Comparison of ENCODE assay signal across 11 cellular contexts in genomic region chr2:85886141-85886540, GRCh38. TPM values are rescaled to one million over a fixed set of nuclear protein-coding genes. Genes with fewer than 3 reads are reported as not detected.
A peak's percentile ranks its signal among the peaks of the same experiment; 100 is the strongest.
DNase-seq lines count a peak whose midpoint lies in the region; ATAC-seq, FAIRE-seq and TF ChIP-seq lines count a peak whose summit lies in the region.
"Had no signal": no experiment of that assay in that cellular context is flagged by ENCODE, and none has a peak within 500 bp of the region (broad histone marks: within the 10 kb centered on the region; RNA-seq: fewer than 3 reads in every experiment).

No MANE protein-coding gene starts in this region.

- TF ChIP-seq CTCF in AG04449 (IDR thresholded peaks at IDR 0.05; ENCODE audit: insufficient read depth, low read length, missing control alignments) (no peak), PC-3 (conservative IDR thresholded peaks at IDR 0.05; ENCODE audit: low read depth, low read length) (no peak), endothelial cell (IDR thresholded peaks at IDR 0.05; ENCODE audit: unreplicated experiment) (no peak), osteoblast (IDR thresholded peaks at IDR 0.05; ENCODE audit: extremely low read depth, low read depth, low read length) (no peak)

- H2AFZ ChIP-seq in PC-3 (ENCODE audit: low read length) (no peak overlapping the region), osteoblast (ENCODE audit: low read length) (no peak overlapping the region)

- no peak for FAIRE-seq in frontal cortex (lab: Jason Lieb, UNC)

- H3K79me2 ChIP-seq in PC-3 (ENCODE audit: low read length) (no peaks in the 10 kb centered on the region), osteoblast (ENCODE audit: insufficient read depth, low read length) (peaks cover 33% of the 10 kb centered on the region)

- H3K4me1 ChIP-seq in PC-3 (ENCODE audit: insufficient read depth, low read length): peaks cover 25% of the 10 kb centered on the region
- peaks cover 38% of the 10 kb centered on the region for H3K4me1 ChIP-seq in osteoblast (ENCODE audit: insufficient read depth, low read length)

- no peak for ATAC-seq in PC-3
- ATAC-seq: WTC11 had no signal

- H3K9ac ChIP-seq in PC-3 (ENCODE audit: low read length): no peak overlapping the region

- H3K36me3 Mint-ChIP-seq in endothelial cell (ENCODE audit: low read depth, unreplicated experiment): peaks cover 41% of the 10 kb centered on the region

- peak overlapping the region; percentile 64 for H3K4me3 ChIP-seq in AG04449 (ENCODE audit: low read depth, low read length)
- no peak overlapping the region for H3K4me3 ChIP-seq in PC-3 (ENCODE audit: low read length)
- no peak overlapping the region for H3K4me3 ChIP-seq in osteoblast (ENCODE audit: insufficient read depth, low read length)

- H3K9me3 Mint-ChIP-seq in endothelial cell (ENCODE audit: unreplicated experiment): peaks cover 5% of the 10 kb centered on the region

- no peaks in the 10 kb centered on the region for H3K36me3 ChIP-seq in PC-3 (ENCODE audit: low read depth, low read length)
- H3K36me3 ChIP-seq in osteoblast (ENCODE audit: insufficient read depth, low read length): no peaks in the 10 kb centered on the region
- H3K36me3 ChIP-seq: right atrium auricular region had no signal

- H3K27me3 ChIP-seq in PC-3 (ENCODE audit: low read length) (no peaks in the 10 kb centered on the region), osteoblast (ENCODE audit: insufficient read depth, low read length) (no peaks in the 10 kb centered on the region)
- H3K27me3 ChIP-seq: right atrium auricular region had no signal

- POLR2A ChIA-PET in AG04449 (lab: Yijun Ruan, JAX) (interaction anchor here (0.6 to 1.5 kb wide), 7 partner anchors 16 to 150 kb away, joined by 3 to 7 read pairs (median 4); no protein-coding TSS in a partner anchor), PC-3 (lab: Charles Lee; ENCODE audit: unreplicated experiment) (no interaction called here)

- BruUV-seq in PC-3 (replicated peaks; lab: Mats Ljungman, UMichigan): no TSS peak

- H3K4me1 Mint-ChIP-seq in endothelial cell (ENCODE audit: unreplicated experiment): peaks cover 53% of the 10 kb centered on the region

- peaks cover 4% of the 10 kb centered on the region for H3K27me3 Mint-ChIP-seq in endothelial cell (ENCODE audit: unreplicated experiment)

- H3K27ac ChIP-seq in PC-3 (ENCODE audit: low read length) (no peak overlapping the region), osteoblast (ENCODE audit: low read depth, low read length) (peak overlapping the region; percentile 80)
- H3K27ac ChIP-seq: epithelial cell of prostate had no signal

- CTCF ChIA-PET in AG04449 (lab: Yijun Ruan, JAX) (interaction anchor here (0.7 to 7.9 kb wide), 12 partner anchors 12 to 228 kb away, joined by 3 to 100 read pairs (median 5); no protein-coding TSS in a partner anchor), PC-3 (lab: Charles Lee) (interaction anchor here (1.7 kb wide), 1 partner anchor 59 kb away, joined by 9 read pairs; no protein-coding TSS in a partner anchor)

- H3K4me3 Mint-ChIP-seq in endothelial cell (ENCODE audit: unreplicated experiment): peak overlapping the region; percentile 59
- H3K4me3 Mint-ChIP-seq: WTC11 had no signal

- no peaks in the 10 kb centered on the region for H3K9me3 ChIP-seq in PC-3 (ENCODE audit: low read length)
- H3K9me3 ChIP-seq in osteoblast (ENCODE audit: low read depth, low read length): no peaks in the 10 kb centered on the region
- H3K9me3 ChIP-seq: right atrium auricular region had no signal

- no peak overlapping the region for H3K27ac Mint-ChIP-seq in endothelial cell (ENCODE audit: unreplicated experiment)
- H3K27ac Mint-ChIP-seq: WTC11 had no signal

- H3K9me2 ChIP-seq in PC-3 (replicated peaks; ENCODE audit: low read length): no peaks in the 10 kb centered on the region

- no peaks in the 10 kb centered on the region for H3F3A ChIP-seq in PC-3 (ENCODE audit: low read length, unreplicated experiment)

- H3K4me2 ChIP-seq in PC-3 (ENCODE audit: low read length): peak overlapping the region; percentile 98; the same call in 1 of the 2 replicates
- peak overlapping the region; percentile 99 for H3K4me2 ChIP-seq in osteoblast (ENCODE audit: insufficient read depth, low read length)

- no peak for DNase-seq in AG04449 (ENCODE audit: low read depth, low spot score)
- no peak for DNase-seq in PC-3
- no peak for DNase-seq in endothelial cell (ENCODE audit: low spot score)
- DNase-seq in osteoblast (ENCODE audit: insufficient read length, low spot score, missing footprints): no peak
- no peak for DNase-seq in COLO668 (lab: John Stamatoyannopoulos, UW; ENCODE audit: unreplicated experiment)
- DNase-seq in NCI-H187 (lab: John Stamatoyannopoulos, UW): no peak
- no peak for DNase-seq in frontal cortex (ENCODE audit: low spot score in 2 of 2)
- DNase-seq in NCI-H524 treated with DMSO at 0.1 percent for 48 hours (lab: John Stamatoyannopoulos, UW): no peak

- intact Hi-C loops in PC-3 (cut with micrococcal nuclease): loop anchor here (2.0 to 5.0 kb wide), 3 partner anchors 125 to 196 kb away; no protein-coding TSS in a partner anchor

- no peaks in the 10 kb centered on the region for H4K20me1 ChIP-seq in PC-3 (ENCODE audit: low read length)
- H4K20me1 ChIP-seq in osteoblast (ENCODE audit: insufficient read depth, low read length): no peaks in the 10 kb centered on the region

RNA-seq across cellular contexts. Expression of gene ST3GAL5, which starts 2.6 kb away (rescaled TPM):
- total RNA-seq in PC-3 (2014; rRNA removed) (0.87 and 0.98 TPM in 2 replicates), endothelial cell (ENCODE audit: unreplicated experiment) (49.8 TPM), osteoblast (17.4 and 17.7 TPM in 2 replicates), frontal cortex (44.4 TPM)
